ENCODE assay signal across 1 cellular context in genomic region chr19:496333-496634, GRCh38.
TF ChIP-seq lines count a peak whose summit lies in the region.

TSS of gene MADCAM1 (plus strand) at chr19:496486. CDS start at chr19:496500, 14 bp downstream.

TF ChIP-seq in neural cell, 6 proteins besides CTCF, POLR2A, EP300 and RAD21 (continued from another document):
- TF ChIP-seq, protein P1, sequence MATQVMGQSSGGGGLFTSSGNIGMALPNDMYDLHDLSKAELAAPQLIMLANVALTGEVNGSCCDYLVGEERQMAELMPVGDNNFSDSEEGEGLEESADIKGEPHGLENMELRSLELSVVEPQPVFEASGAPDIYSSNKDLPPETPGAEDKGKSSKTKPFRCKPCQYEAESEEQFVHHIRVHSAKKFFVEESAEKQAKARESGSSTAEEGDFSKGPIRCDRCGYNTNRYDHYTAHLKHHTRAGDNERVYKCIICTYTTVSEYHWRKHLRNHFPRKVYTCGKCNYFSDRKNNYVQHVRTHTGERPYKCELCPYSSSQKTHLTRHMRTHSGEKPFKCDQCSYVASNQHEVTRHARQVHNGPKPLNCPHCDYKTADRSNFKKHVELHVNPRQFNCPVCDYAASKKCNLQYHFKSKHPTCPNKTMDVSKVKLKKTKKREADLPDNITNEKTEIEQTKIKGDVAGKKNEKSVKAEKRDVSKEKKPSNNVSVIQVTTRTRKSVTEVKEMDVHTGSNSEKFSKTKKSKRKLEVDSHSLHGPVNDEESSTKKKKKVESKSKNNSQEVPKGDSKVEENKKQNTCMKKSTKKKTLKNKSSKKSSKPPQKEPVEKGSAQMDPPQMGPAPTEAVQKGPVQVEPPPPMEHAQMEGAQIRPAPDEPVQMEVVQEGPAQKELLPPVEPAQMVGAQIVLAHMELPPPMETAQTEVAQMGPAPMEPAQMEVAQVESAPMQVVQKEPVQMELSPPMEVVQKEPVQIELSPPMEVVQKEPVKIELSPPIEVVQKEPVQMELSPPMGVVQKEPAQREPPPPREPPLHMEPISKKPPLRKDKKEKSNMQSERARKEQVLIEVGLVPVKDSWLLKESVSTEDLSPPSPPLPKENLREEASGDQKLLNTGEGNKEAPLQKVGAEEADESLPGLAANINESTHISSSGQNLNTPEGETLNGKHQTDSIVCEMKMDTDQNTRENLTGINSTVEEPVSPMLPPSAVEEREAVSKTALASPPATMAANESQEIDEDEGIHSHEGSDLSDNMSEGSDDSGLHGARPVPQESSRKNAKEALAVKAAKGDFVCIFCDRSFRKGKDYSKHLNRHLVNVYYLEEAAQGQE (IDR thresholded peaks at IDR 0.05; ENCODE audit: borderline replicate concordance): no peak
